Comparison of ENCODE assay signal across 11 cellular contexts in genomic region chr1:47457547-47457946, GRCh38. TPM values are rescaled to one million over a fixed set of nuclear protein-coding genes. Genes with fewer than 3 reads are reported as not detected.
"Had no signal": no experiment of that assay in that cellular context is flagged by ENCODE, and none has a peak within 500 bp of the region (broad histone marks: within the 10 kb centered on the region; RNA-seq: fewer than 3 reads in every experiment).

No MANE protein-coding gene starts in this region.

RNA-seq across cellular contexts. Expression of gene FOXE3, which starts 41.5 kb away (rescaled TPM):
- total RNA-seq: stomach, subcutaneous adipose tissue, suprapubic skin, temporal lobe, thyroid gland, transverse colon, upper lobe of left lung, upper lobe of right lung, ureter, urinary bladder, vagina had no signal
- polyA plus RNA-seq: stomach, urinary bladder had no signal
